1 cellular context compared by ENCODE assay signal in genomic region chr4:183100298-183100599, GRCh38.
TF ChIP-seq lines count a peak whose summit lies in the region.

No MANE protein-coding gene starts in this region.

TF ChIP-seq in HCT116, 20 proteins besides CTCF, POLR2A, EP300 and RAD21 (continued from another document):
- TF ChIP-seq, protein P1, sequence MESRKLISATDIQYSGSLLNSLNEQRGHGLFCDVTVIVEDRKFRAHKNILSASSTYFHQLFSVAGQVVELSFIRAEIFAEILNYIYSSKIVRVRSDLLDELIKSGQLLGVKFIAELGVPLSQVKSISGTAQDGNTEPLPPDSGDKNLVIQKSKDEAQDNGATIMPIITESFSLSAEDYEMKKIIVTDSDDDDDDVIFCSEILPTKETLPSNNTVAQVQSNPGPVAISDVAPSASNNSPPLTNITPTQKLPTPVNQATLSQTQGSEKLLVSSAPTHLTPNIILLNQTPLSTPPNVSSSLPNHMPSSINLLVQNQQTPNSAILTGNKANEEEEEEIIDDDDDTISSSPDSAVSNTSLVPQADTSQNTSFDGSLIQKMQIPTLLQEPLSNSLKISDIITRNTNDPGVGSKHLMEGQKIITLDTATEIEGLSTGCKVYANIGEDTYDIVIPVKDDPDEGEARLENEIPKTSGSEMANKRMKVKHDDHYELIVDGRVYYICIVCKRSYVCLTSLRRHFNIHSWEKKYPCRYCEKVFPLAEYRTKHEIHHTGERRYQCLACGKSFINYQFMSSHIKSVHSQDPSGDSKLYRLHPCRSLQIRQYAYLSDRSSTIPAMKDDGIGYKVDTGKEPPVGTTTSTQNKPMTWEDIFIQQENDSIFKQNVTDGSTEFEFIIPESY (IDR thresholded peaks at IDR 0.05; ENCODE audit: extremely low read depth, insufficient replicate concordance, low read length), result no peak
- no peak for TF ChIP-seq SP1 (IDR thresholded peaks at IDR 0.05; ENCODE audit: low read depth)
- no peak for TF ChIP-seq TCF7L2 (IDR thresholded peaks at IDR 0.05; ENCODE audit: borderline replicate concordance, extremely low read depth, insufficient read depth, insufficient read length)
- TF ChIP-seq JUND (IDR thresholded peaks at IDR 0.05), result no peak
- TF ChIP-seq EZH2phosphoT487 (IDR thresholded peaks at IDR 0.05; ENCODE audit: borderline replicate concordance), result no peak
- no peak for TF ChIP-seq ATF3 (IDR thresholded peaks at IDR 0.05)
